In the genomic region with DNA sequence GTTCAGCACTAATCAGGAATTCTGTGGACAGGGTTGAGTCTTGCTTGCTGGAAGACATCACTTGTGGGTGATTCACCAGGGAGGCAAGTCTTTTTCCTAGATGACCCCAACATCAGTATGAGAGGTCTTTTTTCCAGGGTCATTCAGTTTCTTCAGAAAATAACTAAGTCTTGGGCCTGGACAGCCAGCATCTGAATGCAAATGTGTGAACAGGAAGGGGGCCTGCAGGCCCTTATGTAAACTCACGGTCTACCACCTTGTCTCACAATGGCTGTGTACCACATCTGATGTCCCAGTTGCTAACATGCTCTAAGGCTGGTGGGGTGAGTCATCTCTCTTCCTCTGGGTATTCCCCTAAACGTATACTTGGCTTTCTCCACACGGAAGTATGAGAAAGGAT, we compare ENCODE assay signal across 8 cellular contexts.
DNase-seq lines count a peak whose midpoint lies in the region; ATAC-seq and TF ChIP-seq lines count a peak whose summit lies in the region.

No MANE protein-coding gene starts in this region.

- no peak overlapping the region for H3K4me3 ChIP-seq in GM23338

- no peaks in the 10 kb centered on the region for H4K20me1 ChIP-seq in GM23338 (replicated peaks; ENCODE audit: insufficient read depth)

- no peaks in the 10 kb centered on the region for H3K4me1 Mint-ChIP-seq in GM23338

- DNase-seq in GM13976 (ENCODE audit: low spot score) (peak; percentile 77), RPMI7951 (ENCODE audit: low read depth) (peak; percentile 87), amniotic stem cell (lab: John Stamatoyannopoulos, UW) (peak; percentile 15), pulmonary artery endothelial cell (ENCODE audit: low read depth, low spot score) (peak; percentile 75), GM23338 (ENCODE audit: low spot score) (no peak), mesenteric fat pad (ENCODE audit: low spot score) (no peak), occipital lobe (lab: John Stamatoyannopoulos, UW) (no peak)

- no peak overlapping the region for H2AFZ ChIP-seq in GM23338

- H3K4me1 ChIP-seq in GM23338 (ENCODE audit: insufficient read depth), result 0 out of 2 replicates have a peak, but pooled peaks cover 3% of the 10 kb centered on the region

- no peak overlapping the region for H3K27ac Mint-ChIP-seq in GM23338

- no peaks in the 10 kb centered on the region for H3K9me2 ChIP-seq in GM23338 (ENCODE audit: insufficient read depth)

- ATAC-seq in HG02588 (IDR thresholded peaks at IDR 0.05; ENCODE audit: unreplicated experiment) (peak; percentile 95), GM23338 (no peak; the same call in 2 of the 3 replicates)

- H3K27me3 ChIP-seq in GM23338 (ENCODE audit: insufficient read depth), result no peaks in the 10 kb centered on the region

- H3K27ac ChIP-seq in GM23338 (ENCODE audit: low read depth), result no peak overlapping the region

- H3K36me3 Mint-ChIP-seq in GM23338 (ENCODE audit: low read depth), result peaks cover 4% of the 10 kb centered on the region

- no peak overlapping the region for H3K4me3 Mint-ChIP-seq in GM23338

- TF ChIP-seq CTCF in GM13976 (IDR thresholded peaks at IDR 0.05; ENCODE audit: borderline replicate concordance, control extremely low read depth, extremely low read depth, insufficient read depth, missing control alignments) (no peak), GM23338 (conservative IDR thresholded peaks at IDR 0.05; ENCODE audit: low read depth in 2 of 2) (no peak)

- no peaks in the 10 kb centered on the region for H3F3A ChIP-seq in GM23338 (replicated peaks; ENCODE audit: low read depth)

- H3K27me3 Mint-ChIP-seq in GM23338 (ENCODE audit: insufficient read depth, low read depth, poor library complexity), result no peaks in the 10 kb centered on the region

- H3K36me3 ChIP-seq in GM23338 (ENCODE audit: insufficient read depth), result peaks cover 7% of the 10 kb centered on the region; the same call in 1 of the 2 replicates

- H3K79me2 ChIP-seq in GM23338 (replicated peaks; ENCODE audit: insufficient read depth), result no peaks in the 10 kb centered on the region

- H3K9me3 Mint-ChIP-seq in GM23338, result no peaks in the 10 kb centered on the region

- in situ Hi-C loops in GM13976 (cut with MboI; ENCODE audit: low sequenced_read_pairs, unreplicated experiment), result no loop called here

- H3K4me2 ChIP-seq in GM23338, result no peak overlapping the region

TF ChIP-seq in GM23338, 12 proteins besides CTCF, POLR2A, EP300 and RAD21:
- TF ChIP-seq ZNF331 (CRISPR knock-in tag; IDR thresholded peaks at IDR 0.05; ENCODE audit: low read depth) (no peak), EZH2 (IDR thresholded peaks at IDR 0.05; ENCODE audit: low read depth, unreplicated experiment) (no peak), ZNF114 (CRISPR knock-in tag; IDR thresholded peaks at IDR 0.05) (no peak), STAT1 (IDR thresholded peaks at IDR 0.05; ENCODE audit: unreplicated experiment) (no peak), EZH2phosphoT487 (IDR thresholded peaks at IDR 0.05; ENCODE audit: unreplicated experiment) (no peak), JUNB (IDR thresholded peaks at IDR 0.05; ENCODE audit: unreplicated experiment) (no peak), CREB1 (CRISPR knock-in tag; IDR thresholded peaks at IDR 0.05; ENCODE audit: low read depth) (no peak), NANOG (IDR thresholded peaks at IDR 0.05; ENCODE audit: borderline replicate concordance) (no peak), POLR2AphosphoS5 (IDR thresholded peaks at IDR 0.05; ENCODE audit: low read depth) (no peak)
- TF ChIP-seq, protein P1, sequence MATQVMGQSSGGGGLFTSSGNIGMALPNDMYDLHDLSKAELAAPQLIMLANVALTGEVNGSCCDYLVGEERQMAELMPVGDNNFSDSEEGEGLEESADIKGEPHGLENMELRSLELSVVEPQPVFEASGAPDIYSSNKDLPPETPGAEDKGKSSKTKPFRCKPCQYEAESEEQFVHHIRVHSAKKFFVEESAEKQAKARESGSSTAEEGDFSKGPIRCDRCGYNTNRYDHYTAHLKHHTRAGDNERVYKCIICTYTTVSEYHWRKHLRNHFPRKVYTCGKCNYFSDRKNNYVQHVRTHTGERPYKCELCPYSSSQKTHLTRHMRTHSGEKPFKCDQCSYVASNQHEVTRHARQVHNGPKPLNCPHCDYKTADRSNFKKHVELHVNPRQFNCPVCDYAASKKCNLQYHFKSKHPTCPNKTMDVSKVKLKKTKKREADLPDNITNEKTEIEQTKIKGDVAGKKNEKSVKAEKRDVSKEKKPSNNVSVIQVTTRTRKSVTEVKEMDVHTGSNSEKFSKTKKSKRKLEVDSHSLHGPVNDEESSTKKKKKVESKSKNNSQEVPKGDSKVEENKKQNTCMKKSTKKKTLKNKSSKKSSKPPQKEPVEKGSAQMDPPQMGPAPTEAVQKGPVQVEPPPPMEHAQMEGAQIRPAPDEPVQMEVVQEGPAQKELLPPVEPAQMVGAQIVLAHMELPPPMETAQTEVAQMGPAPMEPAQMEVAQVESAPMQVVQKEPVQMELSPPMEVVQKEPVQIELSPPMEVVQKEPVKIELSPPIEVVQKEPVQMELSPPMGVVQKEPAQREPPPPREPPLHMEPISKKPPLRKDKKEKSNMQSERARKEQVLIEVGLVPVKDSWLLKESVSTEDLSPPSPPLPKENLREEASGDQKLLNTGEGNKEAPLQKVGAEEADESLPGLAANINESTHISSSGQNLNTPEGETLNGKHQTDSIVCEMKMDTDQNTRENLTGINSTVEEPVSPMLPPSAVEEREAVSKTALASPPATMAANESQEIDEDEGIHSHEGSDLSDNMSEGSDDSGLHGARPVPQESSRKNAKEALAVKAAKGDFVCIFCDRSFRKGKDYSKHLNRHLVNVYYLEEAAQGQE (IDR thresholded peaks at IDR 0.05; ENCODE audit: unreplicated experiment), result no peak
- TF ChIP-seq, protein P2, sequence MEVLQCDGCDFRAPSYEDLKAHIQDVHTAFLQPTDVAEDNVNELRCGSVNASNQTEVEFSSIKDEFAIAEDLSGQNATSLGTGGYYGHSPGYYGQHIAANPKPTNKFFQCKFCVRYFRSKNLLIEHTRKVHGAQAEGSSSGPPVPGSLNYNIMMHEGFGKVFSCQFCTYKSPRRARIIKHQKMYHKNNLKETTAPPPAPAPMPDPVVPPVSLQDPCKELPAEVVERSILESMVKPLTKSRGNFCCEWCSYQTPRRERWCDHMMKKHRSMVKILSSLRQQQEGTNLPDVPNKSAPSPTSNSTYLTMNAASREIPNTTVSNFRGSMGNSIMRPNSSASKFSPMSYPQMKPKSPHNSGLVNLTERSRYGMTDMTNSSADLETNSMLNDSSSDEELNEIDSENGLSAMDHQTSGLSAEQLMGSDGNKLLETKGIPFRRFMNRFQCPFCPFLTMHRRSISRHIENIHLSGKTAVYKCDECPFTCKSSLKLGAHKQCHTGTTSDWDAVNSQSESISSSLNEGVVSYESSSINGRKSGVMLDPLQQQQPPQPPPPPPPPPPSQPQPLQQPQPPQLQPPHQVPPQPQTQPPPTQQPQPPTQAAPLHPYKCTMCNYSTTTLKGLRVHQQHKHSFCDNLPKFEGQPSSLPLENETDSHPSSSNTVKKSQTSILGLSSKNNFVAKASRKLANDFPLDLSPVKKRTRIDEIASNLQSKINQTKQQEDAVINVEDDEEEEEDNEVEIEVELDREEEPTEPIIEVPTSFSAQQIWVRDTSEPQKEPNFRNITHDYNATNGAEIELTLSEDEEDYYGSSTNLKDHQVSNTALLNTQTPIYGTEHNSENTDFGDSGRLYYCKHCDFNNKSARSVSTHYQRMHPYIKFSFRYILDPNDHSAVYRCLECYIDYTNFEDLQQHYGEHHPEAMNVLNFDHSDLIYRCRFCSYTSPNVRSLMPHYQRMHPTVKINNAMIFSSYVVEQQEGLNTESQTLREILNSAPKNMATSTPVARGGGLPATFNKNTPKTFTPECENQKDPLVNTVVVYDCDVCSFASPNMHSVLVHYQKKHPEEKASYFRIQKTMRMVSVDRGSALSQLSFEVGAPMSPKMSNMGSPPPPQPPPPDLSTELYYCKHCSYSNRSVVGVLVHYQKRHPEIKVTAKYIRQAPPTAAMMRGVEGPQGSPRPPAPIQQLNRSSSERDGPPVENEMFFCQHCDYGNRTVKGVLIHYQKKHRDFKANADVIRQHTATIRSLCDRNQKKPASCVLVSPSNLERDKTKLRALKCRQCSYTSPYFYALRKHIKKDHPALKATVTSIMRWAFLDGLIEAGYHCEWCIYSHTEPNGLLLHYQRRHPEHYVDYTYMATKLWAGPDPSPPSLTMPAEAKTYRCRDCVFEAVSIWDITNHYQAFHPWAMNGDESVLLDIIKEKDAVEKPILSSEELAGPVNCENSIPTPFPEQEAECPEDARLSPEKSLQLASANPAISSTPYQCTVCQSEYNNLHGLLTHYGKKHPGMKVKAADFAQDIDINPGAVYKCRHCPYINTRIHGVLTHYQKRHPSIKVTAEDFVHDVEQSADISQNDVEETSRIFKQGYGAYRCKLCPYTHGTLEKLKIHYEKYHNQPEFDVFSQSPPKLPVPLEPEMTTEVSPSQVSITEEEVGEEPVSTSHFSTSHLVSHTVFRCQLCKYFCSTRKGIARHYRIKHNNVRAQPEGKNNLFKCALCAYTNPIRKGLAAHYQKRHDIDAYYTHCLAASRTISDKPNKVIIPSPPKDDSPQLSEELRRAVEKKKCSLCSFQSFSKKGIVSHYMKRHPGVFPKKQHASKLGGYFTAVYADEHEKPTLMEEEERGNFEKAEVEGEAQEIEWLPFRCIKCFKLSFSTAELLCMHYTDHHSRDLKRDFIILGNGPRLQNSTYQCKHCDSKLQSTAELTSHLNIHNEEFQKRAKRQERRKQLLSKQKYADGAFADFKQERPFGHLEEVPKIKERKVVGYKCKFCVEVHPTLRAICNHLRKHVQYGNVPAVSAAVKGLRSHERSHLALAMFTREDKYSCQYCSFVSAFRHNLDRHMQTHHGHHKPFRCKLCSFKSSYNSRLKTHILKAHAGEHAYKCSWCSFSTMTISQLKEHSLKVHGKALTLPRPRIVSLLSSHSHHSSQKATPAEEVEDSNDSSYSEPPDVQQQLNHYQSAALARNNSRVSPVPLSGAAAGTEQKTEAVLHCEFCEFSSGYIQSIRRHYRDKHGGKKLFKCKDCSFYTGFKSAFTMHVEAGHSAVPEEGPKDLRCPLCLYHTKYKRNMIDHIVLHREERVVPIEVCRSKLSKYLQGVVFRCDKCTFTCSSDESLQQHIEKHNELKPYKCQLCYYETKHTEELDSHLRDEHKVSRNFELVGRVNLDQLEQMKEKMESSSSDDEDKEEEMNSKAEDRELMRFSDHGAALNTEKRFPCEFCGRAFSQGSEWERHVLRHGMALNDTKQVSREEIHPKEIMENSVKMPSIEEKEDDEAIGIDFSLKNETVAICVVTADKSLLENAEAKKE (CRISPR knock-in tag; IDR thresholded peaks at IDR 0.05), result no peak
- TF ChIP-seq, protein P3, sequence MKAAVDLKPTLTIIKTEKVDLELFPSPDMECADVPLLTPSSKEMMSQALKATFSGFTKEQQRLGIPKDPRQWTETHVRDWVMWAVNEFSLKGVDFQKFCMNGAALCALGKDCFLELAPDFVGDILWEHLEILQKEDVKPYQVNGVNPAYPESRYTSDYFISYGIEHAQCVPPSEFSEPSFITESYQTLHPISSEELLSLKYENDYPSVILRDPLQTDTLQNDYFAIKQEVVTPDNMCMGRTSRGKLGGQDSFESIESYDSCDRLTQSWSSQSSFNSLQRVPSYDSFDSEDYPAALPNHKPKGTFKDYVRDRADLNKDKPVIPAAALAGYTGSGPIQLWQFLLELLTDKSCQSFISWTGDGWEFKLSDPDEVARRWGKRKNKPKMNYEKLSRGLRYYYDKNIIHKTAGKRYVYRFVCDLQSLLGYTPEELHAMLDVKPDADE (IDR thresholded peaks at IDR 0.05), result no peak

Comparison
In these comparisons a context has a peak if more than half of its experiments do, and no peak if none do; other contexts are left out.
1. DNase-seq: peak in GM13976 (single experiment), RPMI7951 (single experiment), amniotic stem cell (single experiment) and pulmonary artery endothelial cell (single experiment); none in GM23338 (single experiment), mesenteric fat pad (single experiment) and occipital lobe (single experiment).